In genomic region chr5:56346717-56347116, GRCh38 we compare ENCODE assay signal across 23 cellular contexts.
DNase-seq lines count a peak whose midpoint lies in the region; ATAC-seq and TF ChIP-seq lines count a peak whose summit lies in the region.
"Had no signal": no experiment of that assay in that cellular context is flagged by ENCODE, and none has a peak within 500 bp of the region (broad histone marks: within the 10 kb centered on the region; RNA-seq: fewer than 3 reads in every experiment).

No MANE protein-coding gene starts in this region.

- no peak for TF ChIP-seq CTCF in right atrium auricular region (IDR thresholded peaks at IDR 0.05)
- TF ChIP-seq CTCF in lung (IDR thresholded peaks at IDR 0.05; ENCODE audit: control extremely low read depth, extremely low read depth): no peak
- no peak for TF ChIP-seq CTCF in suprapubic skin (IDR thresholded peaks at IDR 0.05)

- 97 to 100% methylated on average over 1 of the region's 1 CpG for WGBS in lung, 2 donors
- 95% methylated on average over 1 of the region's 1 CpG for WGBS in suprapubic skin

- no peak overlapping the region for H3K27ac ChIP-seq in right atrium auricular region
- H3K27ac ChIP-seq in lung (ENCODE audit: low read depth in 1 of 2, low read length in 1 of 2): no peak overlapping the region
- H3K27ac ChIP-seq in suprapubic skin: peak overlapping the region; percentile 6
- H3K27ac ChIP-seq: 22Rv1, sigmoid colon, thoracic aorta, vagina had no signal

- no peak overlapping the region for H3K9ac ChIP-seq in adipocyte (ENCODE audit: low read length)

- peaks cover 0 to 24% of the 10 kb centered on the region in 2 donors for H3K4me1 ChIP-seq in right atrium auricular region
- peaks cover 12% of the 10 kb centered on the region for H3K4me1 ChIP-seq in adipocyte (ENCODE audit: control insufficient read depth, insufficient read depth, low read length)
- H3K4me1 ChIP-seq in lung (ENCODE audit: control insufficient read depth in 2 of 2, insufficient read depth in 2 of 2, low read length in 2 of 2): peaks cover 2 to 6% of the 10 kb centered on the region in 2 donors
- peaks cover 20% of the 10 kb centered on the region for H3K4me1 ChIP-seq in suprapubic skin

- ATAC-seq in left cardiac atrium: peak; percentile 50 to 78
- peak; percentile 20 for ATAC-seq in lung (ENCODE audit: insufficient read depth, low FRiP score)
- ATAC-seq in GM19324 (IDR thresholded peaks at IDR 0.05; ENCODE audit: low FRiP score, unreplicated experiment): no peak
- ATAC-seq: CD8-positive, alpha-beta T cell; GM23338; K562; stimulated activated naive CD8-positive, alpha-beta T cell treated with anti-CD3 and anti-CD28 coated beads, Interleukin-15, Interleukin-2, amounts not matched to agents 100 U/mL and 50 U/mL, for 24 hours had no signal

- DNase-seq in left cardiac atrium: no peak
- DNase-seq in right atrium auricular region (ENCODE audit: low spot score): no peak
- peak; percentile 6 for DNase-seq in adipocyte (ENCODE audit: low read depth)
- DNase-seq in lung (ENCODE audit: low spot score): no peak
- no peak for DNase-seq in suprapubic skin (ENCODE audit: low spot score in 2 of 2)
- DNase-seq in middle frontal gyrus (ENCODE audit: extremely low spot score, low spot score): no peak
- no peak for DNase-seq in stimulated activated CD4-positive, alpha-beta T cell treated with anti-CD3 and anti-CD28 coated beads, Interleukin-4, amount 100 ng/mL, for 24 hours
- DNase-seq: activated CD4-positive, alpha-beta T cell treated with anti-CD3 and anti-CD28 coated beads for 48 hours; activated CD8-positive, alpha-beta memory T cell treated with anti-CD3 and anti-CD28 coated beads for 24 hours; activated effector memory CD4-positive, alpha-beta T cell treated with Interleukin-2 at 50 U/mL for 16 hours; CD8-positive, alpha-beta T cell; DMS 273 treated with DMSO at 0.1 percent for 48 hours; NCI-H2081; NCI-H2227 treated with DMSO at 0.1 percent for 48 hours; sigmoid colon; stimulated activated naive CD8-positive, alpha-beta T cell treated with anti-CD3 and anti-CD28 coated beads, Interleukin-15, Interleukin-2, amounts not matched to agents 100 U/mL and 50 U/mL, for 24 hours had no signal

- TF ChIP-seq POLR2A in suprapubic skin (IDR thresholded peaks at IDR 0.05): no peak

- H3K36me3 ChIP-seq in right atrium auricular region (no peaks in the 10 kb centered on the region), adipocyte (ENCODE audit: control insufficient read depth, insufficient read depth, low read length, severe bottlenecking) (no peaks in the 10 kb centered on the region), lung (ENCODE audit: control insufficient read depth in 2 of 2, insufficient read depth in 2 of 2, low read length in 2 of 2) (no peaks in the 10 kb centered on the region), suprapubic skin (no peaks in the 10 kb centered on the region)
- H3K36me3 ChIP-seq: MG63, sigmoid colon, thoracic aorta, vagina had no signal

- intact Hi-C loops in left cardiac atrium (cut with DNase I): no loop called here

- H3K9me3 ChIP-seq in right atrium auricular region (no peaks in the 10 kb centered on the region), adipocyte (ENCODE audit: control insufficient read depth, low read length) (no peaks in the 10 kb centered on the region), lung (ENCODE audit: control insufficient read depth in 2 of 2, insufficient read depth in 1 of 2, low read length in 1 of 2) (peaks cover 0 to 2% of the 10 kb centered on the region in 2 donors), suprapubic skin (no peaks in the 10 kb centered on the region)
- H3K9me3 ChIP-seq: MG63, sigmoid colon, thoracic aorta, vagina had no signal

- H3K4me3 ChIP-seq in right atrium auricular region (no peak overlapping the region), adipocyte (ENCODE audit: low read length) (no peak overlapping the region), lung (no peak overlapping the region), suprapubic skin (no peak overlapping the region)
- H3K4me3 ChIP-seq: GM23338, K562, MG63, sigmoid colon, thoracic aorta, vagina had no signal

- no peak for TF ChIP-seq EP300 in suprapubic skin (IDR thresholded peaks at IDR 0.05)

- no peaks in the 10 kb centered on the region for H3K27me3 ChIP-seq in right atrium auricular region
- no peaks in the 10 kb centered on the region for H3K27me3 ChIP-seq in adipocyte (replicated peaks; ENCODE audit: control insufficient read depth, insufficient read depth, low read length)
- H3K27me3 ChIP-seq in lung (ENCODE audit: control insufficient read depth, insufficient read depth): no peaks in the 10 kb centered on the region
- no peaks in the 10 kb centered on the region for H3K27me3 ChIP-seq in suprapubic skin
- H3K27me3 ChIP-seq: MG63, sigmoid colon, vagina had no signal
